18 cellular contexts compared by ENCODE assay signal in genomic region chr7:47951374-47951773, GRCh38. TPM values are rescaled to one million over a fixed set of nuclear protein-coding genes. Genes with fewer than 3 reads are reported as not detected.
DNase-seq lines count a peak whose midpoint lies in the region; ATAC-seq, FAIRE-seq and TF ChIP-seq lines count a peak whose summit lies in the region.
"Had no signal": no experiment of that assay in that cellular context is flagged by ENCODE, and none has a peak within 500 bp of the region (broad histone marks: within the 10 kb centered on the region; RNA-seq: fewer than 3 reads in every experiment).

No MANE protein-coding gene starts in this region.

- intact Hi-C loops in lower lobe of right lung (cut with DNase I) = no loop called here

- H3K4me1 ChIP-seq in lower lobe of right lung (peaks cover 17% of the 10 kb centered on the region), small intestine (ENCODE audit: control insufficient read depth in 2 of 2, insufficient read depth in 1 of 2, low read depth in 1 of 2, low read length in 1 of 2) (no peaks in the 10 kb centered on the region)
- H3K4me1 ChIP-seq: ascending aorta had no signal

- no peak for FAIRE-seq in small intestine (lab: Jason Lieb, UNC)
- FAIRE-seq: frontal cortex, GM12892, H1 had no signal

- H3K27ac ChIP-seq in lower lobe of right lung (peak overlapping the region; percentile 39), small intestine (ENCODE audit: low read depth in 1 of 2, low read length in 1 of 2) (no peak overlapping the region)
- H3K27ac ChIP-seq: ascending aorta had no signal

- ATAC-seq in GM18868 (IDR thresholded peaks at IDR 0.05; ENCODE audit: unreplicated experiment) = peak; percentile 55
- peak; percentile 30 for ATAC-seq in HG02870 (IDR thresholded peaks at IDR 0.05; ENCODE audit: unreplicated experiment)
- peak; percentile 77 to 89 for ATAC-seq in lower lobe of right lung
- no peak for ATAC-seq in HG03469 (IDR thresholded peaks at IDR 0.05; ENCODE audit: unreplicated experiment)

- no peaks in the 10 kb centered on the region for H3K27me3 ChIP-seq in lower lobe of right lung (ENCODE audit: low read depth)
- H3K27me3 ChIP-seq in small intestine (ENCODE audit: control insufficient read depth in 2 of 2, insufficient read depth in 2 of 2, low read length in 2 of 2) = no peaks in the 10 kb centered on the region
- H3K27me3 ChIP-seq: ascending aorta had no signal

- DNase-seq in RPMI8226 (peak; percentile 40), lower lobe of right lung (no peak), AG08396 (ENCODE audit: low spot score) (no peak), small intestine (no peak), cerebellum (ENCODE audit: low spot score) (no peak)
- DNase-seq: activated CD4-positive, alpha-beta T cell treated with anti-CD3 and anti-CD28 coated beads, Interleukin-2, amount 10 ng/mL, durations not matched to agents 7 days and 5 days; activated naive CD4-positive, alpha-beta T cell; AML-193; NCI-H1105 treated with DMSO at 0.1 percent for 48 hours; NCI-H2227 treated with DMSO at 0.1 percent for 48 hours had no signal

- no peaks in the 10 kb centered on the region for H3K9me3 ChIP-seq in lower lobe of right lung
- H3K9me3 ChIP-seq in small intestine (ENCODE audit: control insufficient read depth, low read depth) = no peaks in the 10 kb centered on the region
- H3K9me3 ChIP-seq: ascending aorta had no signal

- H3K36me3 ChIP-seq in lower lobe of right lung (peaks cover 22% of the 10 kb centered on the region), small intestine (ENCODE audit: control insufficient read depth in 2 of 2, insufficient read depth in 2 of 2, low read length in 2 of 2) (peaks cover 0 to 2% of the 10 kb centered on the region in 2 donors)

- no peak for TF ChIP-seq CTCF in lower lobe of right lung (IDR thresholded peaks at IDR 0.05)

- H3K4me3 ChIP-seq in lower lobe of right lung (no peak overlapping the region), small intestine (ENCODE audit: low read depth in 1 of 2, low read length in 2 of 2) (no peak overlapping the region)
- H3K4me3 ChIP-seq: ascending aorta, lung had no signal

RNA-seq across cellular contexts. Expression of gene PKD1L1, which starts 3.1 kb away (rescaled TPM):
- total RNA-seq in lower lobe of right lung (0.59 TPM), cerebellum (0.64 TPM)
- polyA plus RNA-seq in small intestine = under 1 TPM in 1 of 3 donors, not detected in 2; 0.42 TPM

RNA-seq across cellular contexts. Expression of gene HUS1, which starts 28.0 kb away (rescaled TPM):
- total RNA-seq in lower lobe of right lung = 39.2 TPM
- 10 to 100 TPM in 2 of 3 donors, 1 to 10 TPM in 1; 9.5 to 12.0 (median 11.9) TPM for polyA plus RNA-seq in small intestine
- total RNA-seq in cerebellum = 29.9 TPM
